Comparison of ENCODE assay signal across 8 cellular contexts in the genomic region with DNA sequence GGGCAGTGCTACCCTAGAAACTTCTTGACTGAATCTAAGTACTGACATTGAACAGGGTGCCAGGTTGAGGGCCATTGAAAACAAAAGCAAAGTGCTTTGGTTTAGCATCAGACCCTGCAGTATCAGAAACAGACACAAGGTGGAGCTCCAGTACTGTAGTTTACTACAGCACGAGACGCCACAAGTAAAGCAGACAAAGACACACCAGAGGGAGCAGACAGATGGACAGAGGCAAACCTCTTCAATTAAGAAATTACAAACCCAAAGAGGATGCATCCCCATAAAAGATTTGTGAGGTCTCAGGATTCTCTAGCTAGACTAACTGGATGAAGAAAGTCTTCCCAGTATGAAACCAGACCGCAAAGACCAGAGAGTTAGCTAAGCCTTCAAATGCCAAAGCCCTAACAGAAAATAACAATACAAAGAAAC. TPM values are rescaled to one million over a fixed set of nuclear protein-coding genes. Genes with fewer than 3 reads are reported as not detected.
DNase-seq lines count a peak whose midpoint lies in the region; ATAC-seq and TF ChIP-seq lines count a peak whose summit lies in the region.

No MANE protein-coding gene starts in this region.

- no peak for TF ChIP-seq POLR2A in gastroesophageal sphincter (IDR thresholded peaks at IDR 0.05)
- TF ChIP-seq POLR2A in ovary (IDR thresholded peaks at IDR 0.05), result no peak
- TF ChIP-seq POLR2A in upper lobe of left lung (IDR thresholded peaks at IDR 0.05), result no peak

- TF ChIP-seq EP300 in gastroesophageal sphincter (IDR thresholded peaks at IDR 0.05) (no peak), ovary (IDR thresholded peaks at IDR 0.05) (no peak), upper lobe of left lung (IDR thresholded peaks at IDR 0.05) (no peak)

- in situ Hi-C loops in HAP-1 (cut with MboI; ENCODE audit: low sequenced_read_pairs), result no loop called here

- peak; percentile 77 to 88 (median 81) for TF ChIP-seq CTCF in gastroesophageal sphincter (IDR thresholded peaks at IDR 0.05)
- peak in 2 of 3 donors; percentile 20 to 45 for TF ChIP-seq CTCF in ovary (IDR thresholded peaks at IDR 0.05)
- TF ChIP-seq CTCF in upper lobe of left lung (IDR thresholded peaks at IDR 0.05), result peak; percentile 85 to 95 (median 90)

- ATAC-seq in gastroesophageal sphincter (peak; percentile 51), upper lobe of left lung (ENCODE audit: low FRiP score in 2 of 2) (peak; percentile 94 to 95)

- H3K4me3 ChIP-seq in HAP-1, result no peak overlapping the region
- H3K4me3 ChIP-seq in gastroesophageal sphincter, result no peak overlapping the region
- no peak overlapping the region for H3K4me3 ChIP-seq in ovary
- H3K4me3 ChIP-seq in upper lobe of left lung, result no peak overlapping the region

- H3K27me3 ChIP-seq in HAP-1 (ENCODE audit: low read depth) (no peaks in the 10 kb centered on the region), gastroesophageal sphincter (no peaks in the 10 kb centered on the region), ovary (no peaks in the 10 kb centered on the region), upper lobe of left lung (no peaks in the 10 kb centered on the region)

- DNase-seq in GM04503 (ENCODE audit: low read depth) (peak; percentile 32), HAP-1 (ENCODE audit: low spot score in 2 of 2) (peak; percentile 82 to 92), LoVo (ENCODE audit: low spot score) (peak; percentile 77), SHP77 treated with DMSO at 0.1 percent for 48 hours (lab: John Stamatoyannopoulos, UW) (peak; percentile 59), ovary (peak in 1 of 5 donors; percentile 58), upper lobe of left lung (peak in 1 of 2 donors; percentile 79)
- DNase-seq in activated T-helper 9 cell treated with anti-CD3 and anti-CD28 coated beads, Interleukin-2, amount 50 U/mL, for 16 hours (ENCODE audit: low read depth), result peak; percentile 51

- 0 to 41% methylated on average over 2 to 3 of the region's 3 CpGs for WGBS in gastroesophageal sphincter (ENCODE audit: low coverage in 1 of 2), 2 donors
- 70 to 75% (median 73%) methylated on average over 3 of the region's 3 CpGs for WGBS in ovary, 3 donors
- WGBS in upper lobe of left lung, 2 donors, result 33 to 54% methylated on average over 3 of the region's 3 CpGs

- intact Hi-C loops in ovary (cut with DNase I), result no loop called here

- H3K4me1 ChIP-seq in HAP-1, result no peaks in the 10 kb centered on the region
- H3K4me1 ChIP-seq in gastroesophageal sphincter, result peaks cover 0 to 37% (median 5%) of the 10 kb centered on the region in 3 donors
- peaks cover 2% of the 10 kb centered on the region for H3K4me1 ChIP-seq in ovary (ENCODE audit: insufficient read depth)
- H3K4me1 ChIP-seq in upper lobe of left lung, result peaks cover 5 to 23% (median 10%) of the 10 kb centered on the region in 4 donors

- no peaks in the 10 kb centered on the region for H3K9me3 ChIP-seq in HAP-1
- H3K9me3 ChIP-seq in gastroesophageal sphincter, result peaks cover 0 to 20% (median 0%) of the 10 kb centered on the region in 3 donors
- H3K9me3 ChIP-seq in ovary, result no peaks in the 10 kb centered on the region
- H3K9me3 ChIP-seq in upper lobe of left lung, result peaks cover 5 to 13% (median 8%) of the 10 kb centered on the region in 4 donors

- no peak overlapping the region for H3K27ac ChIP-seq in gastroesophageal sphincter
- H3K27ac ChIP-seq in ovary, result no peak overlapping the region
- H3K27ac ChIP-seq in upper lobe of left lung, result no peak overlapping the region

- H3K36me3 ChIP-seq in HAP-1 (replicated peaks) (no peaks in the 10 kb centered on the region), gastroesophageal sphincter (peaks cover 0 to 13% of the 10 kb centered on the region in 2 donors), ovary (no peaks in the 10 kb centered on the region), upper lobe of left lung (peaks cover 0 to 6% (median 4%) of the 10 kb centered on the region in 4 donors)

RNA-seq across cellular contexts. Expression of a gene that starts 16.6 kb away (rescaled TPM):
- total RNA-seq in gastroesophageal sphincter, result 100 to 1,000 TPM; 109 to 149 (median 127) TPM
- 100 to 1,000 TPM in 4 of 7 donors, 10 to 100 TPM in 3; 90.1 to 134 (median 109) TPM for total RNA-seq in ovary
- polyA plus RNA-seq in ovary, result 10 to 100 TPM; 65.3 to 73.5 TPM
- 100 to 1,000 TPM in 2 of 6 donors, 10 to 100 TPM in 4; 67.7 to 168 (median 75.6) TPM for total RNA-seq in upper lobe of left lung

Comparison
In these comparisons a context has a peak if more than half of its experiments do, and no peak if none do; other contexts are left out.
1. CTCF ChIP-seq: peak in every context shown above with its lines; median percentile 90 in upper lobe of left lung; 81 in gastroesophageal sphincter; 32 in ovary.